In genomic region chr22:46547179-46547882, GRCh38 we compare ENCODE assay signal across 11 cellular contexts. TPM values are rescaled to one million over a fixed set of nuclear protein-coding genes. Genes with fewer than 3 reads are reported as not detected.
A peak's percentile ranks its signal among the peaks of the same experiment; 100 is the strongest.
DNase-seq lines count a peak whose midpoint lies in the region; ATAC-seq and TF ChIP-seq lines count a peak whose summit lies in the region.
"Had no signal": no experiment of that assay in that cellular context is flagged by ENCODE, and none has a peak within 500 bp of the region (broad histone marks: within the 10 kb centered on the region; RNA-seq: fewer than 3 reads in every experiment).

No MANE protein-coding gene starts in this region.

- peak overlapping the region; percentile 65 to 99 (median 92) for H3K27ac ChIP-seq in heart right ventricle
- H3K27ac ChIP-seq in psoas muscle = peak overlapping the region; percentile 46
- no peak overlapping the region for H3K27ac ChIP-seq in CD8-positive, alpha-beta T cell (ENCODE audit: low read depth, low read length)
- H3K27ac ChIP-seq: KMS-11 had no signal

- POLR2A ChIA-PET in CD8-positive, alpha-beta T cell (lab: Charles Lee) = no interaction called here

- no peak overlapping the region for H3K27ac Mint-ChIP-seq in CD8-positive, alpha-beta T cell
- H3K27ac Mint-ChIP-seq: T-helper 1 cell treated with Interleukin-12 subunit alpha and Interleukin-12 subunit beta and Interleukin-4 antibody, amounts not matched to agents 30 μg/mL and 1 μg/mL, for 36 hours had no signal

- H3K9ac ChIP-seq in adipocyte (ENCODE audit: low read length) = peak overlapping the region; percentile 77
- H3K9ac ChIP-seq: KMS-11 had no signal

- TF ChIP-seq CTCF in heart right ventricle (IDR thresholded peaks at IDR 0.05) = peak in 1 of 9 donors; percentile 7
- TF ChIP-seq CTCF in psoas muscle (IDR thresholded peaks at IDR 0.05) = no peak
- TF ChIP-seq CTCF in CD8-positive, alpha-beta T cell (IDR thresholded peaks at IDR 0.05) = no peak

- H3K27me3 ChIP-seq in adipocyte (replicated peaks; ENCODE audit: control insufficient read depth, insufficient read depth, low read length) = no peaks in the 10 kb centered on the region
- peaks cover 0 to 4% (median 0%) of the 10 kb centered on the region in 7 donors for H3K27me3 ChIP-seq in heart right ventricle
- peaks cover 0 to 3% (median 0%) of the 10 kb centered on the region in 3 donors for H3K27me3 ChIP-seq in psoas muscle (ENCODE audit: insufficient read depth in 3 of 3, low read length in 2 of 3)
- no peaks in the 10 kb centered on the region for H3K27me3 ChIP-seq in CD8-positive, alpha-beta T cell (ENCODE audit: insufficient read depth, low read length)

- WGBS in heart right ventricle, 2 donors = 34 to 46% methylated on average over 21 of the region's 21 CpGs
- 27 to 39% (median 28%) methylated on average over 20 to 21 of the region's 21 CpGs for WGBS in psoas muscle, 3 donors

- H3K4me1 Mint-ChIP-seq in CD8-positive, alpha-beta T cell (ENCODE audit: low read depth) = no peaks in the 10 kb centered on the region

- peak overlapping the region; percentile 53 for H3K4me3 ChIP-seq in adipocyte (ENCODE audit: low read length)
- H3K4me3 ChIP-seq in heart right ventricle = peak overlapping the region in 8 of 10 donors; percentile 3 to 31 (median 13)
- no peak overlapping the region for H3K4me3 ChIP-seq in psoas muscle
- H3K4me3 ChIP-seq in CD8-positive, alpha-beta T cell (ENCODE audit: low read depth, low read length) = no peak overlapping the region

- DNase-seq in Caki2 (ENCODE audit: low read depth) = peak; percentile 86
- DNase-seq in adipocyte (ENCODE audit: low read depth) = peak; percentile 80
- DNase-seq in heart right ventricle = peak; percentile 45 to 58
- DNase-seq in psoas muscle = peak; percentile 49 to 66
- no peak for DNase-seq in CD8-positive, alpha-beta T cell
- DNase-seq in NCI-H2029 treated with DMSO at 0.1 percent for 48 hours (lab: John Stamatoyannopoulos, UW) = no peak
- DNase-seq in activated CD4-positive, alpha-beta T cell treated with anti-CD3 and anti-CD28 coated beads for 4 hours = no peak
- DNase-seq: stimulated activated naive CD4-positive, alpha-beta T cell had no signal

- in situ Hi-C loops in Caki2 (cut with HindIII; ENCODE audit: low pct_unique_long_range_greater_than_20kb, low sequenced_read_pairs) = no loop called here

- CTCF ChIA-PET in CD8-positive, alpha-beta T cell (lab: Charles Lee) = interaction anchor here (0.7 to 1.3 kb wide), 3 partner anchors 151 to 425 kb away, joined by 3 to 11 read pairs (median 3); no protein-coding TSS in a partner anchor

- H3K27me3 Mint-ChIP-seq in CD8-positive, alpha-beta T cell (ENCODE audit: low read depth) = peaks cover 22% of the 10 kb centered on the region

- ATAC-seq in heart right ventricle (peak; percentile 36 to 71 (median 54)), psoas muscle (peak; percentile 53 to 74 (median 60)), HG03342 (IDR thresholded peaks at IDR 0.05; ENCODE audit: unreplicated experiment) (no peak)
- no peak for ATAC-seq in CD8-positive, alpha-beta T cell

- H3K36me3 ChIP-seq in adipocyte (ENCODE audit: control insufficient read depth, insufficient read depth, low read length, severe bottlenecking) (no peaks in the 10 kb centered on the region), heart right ventricle (peaks cover 0 to 2% (median 0%) of the 10 kb centered on the region in 9 donors), psoas muscle (ENCODE audit: insufficient read depth in 1 of 2, low read depth in 1 of 2) (no peaks in the 10 kb centered on the region)
- H3K36me3 ChIP-seq in CD8-positive, alpha-beta T cell (ENCODE audit: insufficient read depth, low read length) = no peaks in the 10 kb centered on the region

- no peaks in the 10 kb centered on the region for H3K36me3 Mint-ChIP-seq in CD8-positive, alpha-beta T cell

- intact Hi-C loops in heart right ventricle (cut with DNase I) (loop anchor here in 3 of 10 donors (5.0 to 10.0 kb wide), 2 partner anchors 200 to 423 kb away; no protein-coding TSS in a partner anchor), psoas muscle (cut with DNase I) (loop anchor here in 1 of 2 donors (10.0 kb wide), 1 partner anchor 553 kb away; no protein-coding TSS in a partner anchor)
- intact Hi-C loops in CD8-positive, alpha-beta T cell (cut with DNase I, micrococcal nuclease) = loop anchor here in 1 of 2 experiments (10.0 kb wide), 1 partner anchor 553 kb away; no protein-coding TSS in a partner anchor

- no peak overlapping the region for H3K4me3 Mint-ChIP-seq in CD8-positive, alpha-beta T cell
- H3K4me3 Mint-ChIP-seq: T-helper 1 cell treated with Interleukin-12 subunit alpha and Interleukin-12 subunit beta and Interleukin-4 antibody, amounts not matched to agents 30 μg/mL and 1 μg/mL, for 36 hours had no signal

- peaks cover 3% of the 10 kb centered on the region for H3K9me3 ChIP-seq in adipocyte (ENCODE audit: control insufficient read depth, low read length)
- peaks cover 0 to 3% (median 0%) of the 10 kb centered on the region in 11 donors for H3K9me3 ChIP-seq in heart right ventricle
- no peaks in the 10 kb centered on the region for H3K9me3 ChIP-seq in psoas muscle
- H3K9me3 ChIP-seq in CD8-positive, alpha-beta T cell (ENCODE audit: low read length) = no peaks in the 10 kb centered on the region

- H3K4me1 ChIP-seq in adipocyte (ENCODE audit: control insufficient read depth, insufficient read depth, low read length) (peaks cover 41% of the 10 kb centered on the region), heart right ventricle (peaks cover 6 to 59% (median 27%) of the 10 kb centered on the region in 9 donors), psoas muscle (peaks cover 14% of the 10 kb centered on the region)
- H3K4me1 ChIP-seq in CD8-positive, alpha-beta T cell (ENCODE audit: insufficient read depth, low read length) = no peaks in the 10 kb centered on the region

- peaks cover under 1% of the 10 kb centered on the region for H3K9me3 Mint-ChIP-seq in CD8-positive, alpha-beta T cell
- H3K9me3 Mint-ChIP-seq: T-helper 1 cell treated with Interleukin-12 subunit alpha and Interleukin-12 subunit beta and Interleukin-4 antibody, amounts not matched to agents 30 μg/mL and 1 μg/mL, for 36 hours had no signal

RNA-seq across cellular contexts. Expression of gene CELSR1, which starts 9.9 kb away (rescaled TPM):
- total RNA-seq in Caki2 (2014; rRNA removed; shearing (Covaris generic); ENCODE audit: low replicate concordance) = 94.1 and 98.7 TPM in 2 replicates
- 10 to 100 TPM in 7 of 10 donors, 1 to 10 TPM in 3; 5.5 to 16.7 (median 11.8) TPM for total RNA-seq in heart right ventricle
- polyA plus RNA-seq in heart right ventricle = 1 to 10 TPM; 4.0 to 6.4 TPM
- under 1 TPM; 0.10 to 0.39 (median 0.20) TPM for total RNA-seq in psoas muscle
- under 1 TPM; 0.09 to 0.18 (median 0.18) TPM for polyA plus RNA-seq in psoas muscle
- 1 to 10 TPM in 1 of 2 experiments, under 1 TPM in 1; 0.92 to 1.0 TPM for total RNA-seq in CD8-positive, alpha-beta T cell

Comparison
In these comparisons a context has a peak if more than half of its experiments do, and no peak if none do; other contexts are left out.
1. DNase-seq: peak in Caki2 (single experiment), adipocyte (single experiment), heart right ventricle (2 of 2) and psoas muscle (2 of 2); none in CD8-positive, alpha-beta T cell (0 of 7), NCI-H2029 treated with DMSO at 0.1 percent for 48 hours (single experiment) and activated CD4-positive, alpha-beta T cell treated with anti-CD3 and anti-CD28 coated beads for 4 hours (0 of 2).
2. H3K4me3 ChIP-seq: peak in adipocyte (single experiment) and heart right ventricle (8 of 10); none in psoas muscle (single experiment) and CD8-positive, alpha-beta T cell (single experiment).
3. ATAC-seq: peak in heart right ventricle (8 of 8) and psoas muscle (4 of 4); none in HG03342 (single experiment) and CD8-positive, alpha-beta T cell (single experiment).